18 cellular contexts compared by ENCODE assay signal in genomic region chr16:2370725-2371124, GRCh38. TPM values are rescaled to one million over a fixed set of nuclear protein-coding genes. Genes with fewer than 3 reads are reported as not detected.
DNase-seq lines count a peak whose midpoint lies in the region; ATAC-seq and TF ChIP-seq lines count a peak whose summit lies in the region.
"Had no signal": no experiment of that assay in that cellular context is flagged by ENCODE, and none has a peak within 500 bp of the region (broad histone marks: within the 10 kb centered on the region; RNA-seq: fewer than 3 reads in every experiment).

No MANE protein-coding gene starts in this region.

- H3K27ac Mint-ChIP-seq in activated T-helper 17 cell treated with anti-CD3 and anti-CD28 coated beads, Interleukin-2, amount 50 U/mL, for 72 hours: no peak overlapping the region
- H3K27ac Mint-ChIP-seq: CD4-positive, alpha-beta memory T cell; GM23338 had no signal

- no peaks in the 10 kb centered on the region for H3K9me3 ChIP-seq in left lung
- H3K9me3 ChIP-seq in esophagus muscularis mucosa: no peaks in the 10 kb centered on the region
- H3K9me3 ChIP-seq: BLaER1 had no signal

- ATAC-seq in left lung (peak; percentile 43), HG03139 (IDR thresholded peaks at IDR 0.05; ENCODE audit: unreplicated experiment) (no peak)
- ATAC-seq in activated T-helper 17 cell treated with anti-CD3 and anti-CD28 coated beads, Interleukin-2, amount 50 U/mL, for 72 hours (replicated peaks): no peak
- ATAC-seq: GM23338, Right ventricle myocardium inferior had no signal

- H3K27me3 ChIP-seq in left lung (peaks cover 0 to 6% of the 10 kb centered on the region in 2 donors), esophagus muscularis mucosa (no peaks in the 10 kb centered on the region)
- H3K27me3 ChIP-seq: BLaER1 had no signal

- no peaks in the 10 kb centered on the region for H3K36me3 Mint-ChIP-seq in activated T-helper 17 cell treated with anti-CD3 and anti-CD28 coated beads, Interleukin-2, amount 50 U/mL, for 72 hours (ENCODE audit: low read depth)
- H3K36me3 Mint-ChIP-seq: CD4-positive, alpha-beta memory T cell had no signal

- no peaks in the 10 kb centered on the region for H3K9me3 Mint-ChIP-seq in activated T-helper 17 cell treated with anti-CD3 and anti-CD28 coated beads, Interleukin-2, amount 50 U/mL, for 72 hours
- H3K9me3 Mint-ChIP-seq: GM23338 had no signal

- no peaks in the 10 kb centered on the region for H3K4me1 ChIP-seq in left lung
- peaks cover 0 to 6% (median 0%) of the 10 kb centered on the region in 4 donors for H3K4me1 ChIP-seq in esophagus muscularis mucosa
- H3K4me1 ChIP-seq: BLaER1 had no signal

- no peak for TF ChIP-seq EP300 in esophagus muscularis mucosa (IDR thresholded peaks at IDR 0.05)

- intact Hi-C loops in left lung (cut with DNase I) (no loop called here), esophagus muscularis mucosa (cut with DNase I) (no loop called here)

- TF ChIP-seq CTCF in left lung (IDR thresholded peaks at IDR 0.05) (no peak), esophagus muscularis mucosa (IDR thresholded peaks at IDR 0.05) (no peak)

- H3K4me3 Mint-ChIP-seq in activated T-helper 17 cell treated with anti-CD3 and anti-CD28 coated beads, Interleukin-2, amount 50 U/mL, for 72 hours: no peak overlapping the region
- H3K4me3 Mint-ChIP-seq: CD4-positive, alpha-beta memory T cell; GM23338 had no signal

- H3K36me3 ChIP-seq in left lung (no peaks in the 10 kb centered on the region), esophagus muscularis mucosa (no peaks in the 10 kb centered on the region)
- H3K36me3 ChIP-seq: BLaER1 had no signal

- H3K27ac ChIP-seq in left lung: no peak overlapping the region
- H3K27ac ChIP-seq in esophagus muscularis mucosa (replicated peaks in 1 of 4): no peak overlapping the region
- H3K27ac ChIP-seq: BLaER1 had no signal

- H3K4me3 ChIP-seq in left lung: no peak overlapping the region
- no peak overlapping the region for H3K4me3 ChIP-seq in esophagus muscularis mucosa
- H3K4me3 ChIP-seq: BLaER1, GM23338 had no signal

- H3K4me1 Mint-ChIP-seq in activated T-helper 17 cell treated with anti-CD3 and anti-CD28 coated beads, Interleukin-2, amount 50 U/mL, for 72 hours: no peaks in the 10 kb centered on the region
- H3K4me1 Mint-ChIP-seq: CD4-positive, alpha-beta memory T cell; GM23338 had no signal

- H3K27me3 Mint-ChIP-seq in activated T-helper 17 cell treated with anti-CD3 and anti-CD28 coated beads, Interleukin-2, amount 50 U/mL, for 72 hours: peaks cover 29% of the 10 kb centered on the region

- TF ChIP-seq POLR2A in esophagus muscularis mucosa (IDR thresholded peaks at IDR 0.05; ENCODE audit: low read depth): no peak

- DNase-seq in ELF-1 (ENCODE audit: low read depth, low spot score): peak; percentile 24
- DNase-seq in NCI-H226: peak; percentile 84
- DNase-seq in amniotic epithelial cell (ENCODE audit: low read depth): peak; percentile 16
- no peak for DNase-seq in left lung
- no peak for DNase-seq in esophagus muscularis mucosa (ENCODE audit: extremely low spot score)
- no peak for DNase-seq in NCI-H748 treated with DMSO at 0.1 percent for 48 hours (lab: John Stamatoyannopoulos, UW)
- DNase-seq: CD4-positive, alpha-beta memory T cell; DMS53; EL; NCI-H1105 treated with DMSO at 0.1 percent for 48 hours; NCI-H1694; NCI-H2081 treated with DMSO at 0.1 percent for 48 hours; NCI-H510A had no signal

RNA-seq across cellular contexts. Expression of gene ABCA3, which starts 30.2 kb away (rescaled TPM):
- total RNA-seq in left lung: 100 to 1,000 TPM; 329 to 334 TPM
- total RNA-seq in esophagus muscularis mucosa: 10 to 100 TPM; 10.4 to 30.7 (median 18.1) TPM
- 1 to 10 TPM; 4.7 to 5.2 TPM for total RNA-seq in activated T-helper 17 cell treated with anti-CD3 and anti-CD28 coated beads, Interleukin-2, amount 50 U/mL, for 72 hours

RNA-seq across cellular contexts. Expression of gene CCNF, which starts 58.5 kb away (rescaled TPM):
- 1 to 10 TPM; 4.7 to 8.0 TPM for total RNA-seq in left lung
- total RNA-seq in esophagus muscularis mucosa: 1 to 10 TPM in 3 of 4 donors, under 1 TPM in 1; 0.83 to 2.5 (median 1.5) TPM
- total RNA-seq in activated T-helper 17 cell treated with anti-CD3 and anti-CD28 coated beads, Interleukin-2, amount 50 U/mL, for 72 hours: 10 to 100 TPM; 59.6 to 64.5 TPM

Comparison
In these comparisons a context has a peak if more than half of its experiments do, and no peak if none do; other contexts are left out.
1. DNase-seq: peak in ELF-1 (single experiment), NCI-H226 (single experiment) and amniotic epithelial cell (single experiment); none in left lung (0 of 2), esophagus muscularis mucosa (single experiment) and NCI-H748 treated with DMSO at 0.1 percent for 48 hours (single experiment).
2. RNA of gene ABCA3, which starts 30.2 kb away (total RNA-seq): 329 to 334 TPM in left lung; 10.4 to 30.7 TPM in esophagus muscularis mucosa and 4.7 to 5.2 TPM in activated T-helper 17 cell treated with anti-CD3 and anti-CD28 coated beads, Interleukin-2, amount 50 U/mL, for 72 hours; every median in the first group is over 10 times any median in the second.
3. RNA of gene CCNF, which starts 58.5 kb away (total RNA-seq): 59.6 to 64.5 TPM in activated T-helper 17 cell treated with anti-CD3 and anti-CD28 coated beads, Interleukin-2, amount 50 U/mL, for 72 hours; 4.7 to 8.0 TPM in left lung and 0.83 to 2.5 TPM in esophagus muscularis mucosa; every median in the first group is over 4 times any median in the second.